In genomic region chr16:28823719-28824547, GRCh38 we compare ENCODE assay signal across 8 cellular contexts.
A peak's percentile ranks its signal among the peaks of the same experiment; 100 is the strongest.
DNase-seq lines count a peak whose midpoint lies in the region; ATAC-seq lines count a peak whose summit lies in the region.

No MANE protein-coding gene starts in this region.

- ATAC-seq in GM19035 (IDR thresholded peaks at IDR 0.05; ENCODE audit: unreplicated experiment): peak; percentile 58
- peak; percentile 63 for ATAC-seq in HG03342 (IDR thresholded peaks at IDR 0.05; ENCODE audit: unreplicated experiment)

- DNase-seq in AG20443 (ENCODE audit: low spot score) (peak; percentile 98), NCI-H345 treated with DMSO at 0.1 percent for 48 hours (lab: John Stamatoyannopoulos, UW; ENCODE audit: unreplicated experiment) (peak; percentile 92), islet precursor cell (peak; percentile 99)
- peak; percentile 88 for DNase-seq in activated CD4-positive, CD25-positive, alpha-beta regulatory T cell treated with anti-CD3 and anti-CD28 coated beads, Interleukin-2, amount 50 U/mL, for 16 hours (ENCODE audit: low read depth, low spot score)
- peak; percentile 95 for DNase-seq in central memory CD4-positive, alpha-beta T cell
- peak; percentile 92 to 94 for DNase-seq in stimulated activated CD4-positive, alpha-beta T cell treated with anti-CD3 and anti-CD28 coated beads, Interleukin-12 subunit alpha, Interleukin-12 subunit beta, amount 100 ng/mL, for 24 hours (ENCODE audit: low read depth in 2 of 2)

Comparison
In these comparisons a context has a peak if more than half of its experiments do, and no peak if none do; other contexts are left out.
1. Peak in every context shown above with its lines: DNase-seq and ATAC-seq.